ENCODE assay signal across 25 cellular contexts in genomic region chr13:25429466-25429865, GRCh38. TPM values are rescaled to one million over a fixed set of nuclear protein-coding genes. Genes with fewer than 3 reads are reported as not detected.
A peak's percentile ranks its signal among the peaks of the same experiment; 100 is the strongest.
DNase-seq lines count a peak whose midpoint lies in the region; ATAC-seq and TF ChIP-seq lines count a peak whose summit lies in the region.
"Had no signal": no experiment of that assay in that cellular context is flagged by ENCODE, and none has a peak within 500 bp of the region (broad histone marks: within the 10 kb centered on the region; RNA-seq: fewer than 3 reads in every experiment).

No MANE protein-coding gene starts in this region.

- no peaks in the 10 kb centered on the region for H3K27me3 ChIP-seq in kidney epithelial cell (ENCODE audit: control insufficient read depth, insufficient read depth, low read length)
- H3K27me3 ChIP-seq: BLaER1 treated with 17β-estradiol and CSF1 and Interleukin-3, amounts not matched to agents 10 nM and 100 nM; SJSA1 had no signal

- no peak overlapping the region for H3K27ac Mint-ChIP-seq in Calu3 (ENCODE audit: unreplicated experiment)
- no peak overlapping the region for H3K27ac Mint-ChIP-seq in activated CD4-positive, alpha-beta memory T cell treated with anti-CD3 and anti-CD28 coated beads for 36 hours
- H3K27ac Mint-ChIP-seq: CD4-positive, alpha-beta T cell had no signal

- H3K4me1 Mint-ChIP-seq in Calu3 (ENCODE audit: low read depth, unreplicated experiment), result peaks cover 22% of the 10 kb centered on the region
- no peaks in the 10 kb centered on the region for H3K4me1 Mint-ChIP-seq in activated CD4-positive, alpha-beta memory T cell treated with anti-CD3 and anti-CD28 coated beads for 36 hours (ENCODE audit: low read depth)

- H3K27me3 Mint-ChIP-seq in Calu3 (ENCODE audit: unreplicated experiment), result no peaks in the 10 kb centered on the region
- H3K27me3 Mint-ChIP-seq in activated CD4-positive, alpha-beta memory T cell treated with anti-CD3 and anti-CD28 coated beads for 36 hours, result peaks cover under 1% of the 10 kb centered on the region

- no peaks in the 10 kb centered on the region for H3K36me3 ChIP-seq in kidney epithelial cell (ENCODE audit: control insufficient read depth, insufficient read depth, low read length)
- H3K36me3 ChIP-seq: BLaER1 treated with 17β-estradiol and CSF1 and Interleukin-3, amounts not matched to agents 10 nM and 100 nM; SJSA1 had no signal

- intact Hi-C loops in Calu3 (cut with micrococcal nuclease; ENCODE audit: unreplicated experiment), result no loop called here
- intact Hi-C loops in activated CD4-positive, alpha-beta memory T cell treated with anti-CD3 and anti-CD28 coated beads for 36 hours (cut with micrococcal nuclease), result no loop called here

- CTCF ChIA-PET in Calu3 (lab: Charles Lee), result no interaction called here
- CTCF ChIA-PET in activated CD4-positive, alpha-beta memory T cell treated with anti-CD3 and anti-CD28 coated beads for 36 hours (lab: Charles Lee), result no interaction called here

- DNase-seq in Calu3, result peak; percentile 26
- peak; percentile 15 for DNase-seq in SW480 (ENCODE audit: low spot score)
- peak; percentile 77 for DNase-seq in kidney epithelial cell (ENCODE audit: low read depth)
- peak; percentile 93 for DNase-seq in renal cortical epithelial cell (ENCODE audit: low read depth)
- no peak for DNase-seq in NCI-H82 treated with DMSO at 0.1 percent for 48 hours (lab: John Stamatoyannopoulos, UW; ENCODE audit: unreplicated experiment)
- DNase-seq in activated CD4-positive, alpha-beta memory T cell treated with anti-CD3 and anti-CD28 coated beads for 36 hours, result no peak
- DNase-seq: AML-193; CD4-positive, alpha-beta T cell; DMS79 treated with DMSO at 0.1 percent for 48 hours; GM23248; H7; KBM-7; MV-4-11; NCI-H1105; NCI-H146; NCI-H2029; NCI-H446; NCI-H524 treated with DMSO at 0.1 percent for 48 hours; NCI-H774; NK-92 treated with Interleukin-12 subunit alpha and Interleukin-12 subunit beta, amount 100 ng/mL, for 24 hours; PC-3; Right ventricle myocardium superior had no signal

- POLR2A ChIA-PET in activated CD4-positive, alpha-beta memory T cell treated with anti-CD3 and anti-CD28 coated beads for 36 hours (lab: Charles Lee), result no interaction called here

- no TSS peak for BruUV-seq in Calu3 (replicated peaks; lab: Mats Ljungman, UMichigan)

- H3K4me3 ChIP-seq in kidney epithelial cell (ENCODE audit: low read depth, low read length), result no peak overlapping the region
- H3K4me3 ChIP-seq: BLaER1 treated with 17β-estradiol and CSF1 and Interleukin-3, amounts not matched to agents 10 nM and 100 nM; GM23248; SJSA1 had no signal

- no peaks in the 10 kb centered on the region for H3K9me3 Mint-ChIP-seq in Calu3 (ENCODE audit: low read depth, unreplicated experiment)
- no peaks in the 10 kb centered on the region for H3K9me3 Mint-ChIP-seq in activated CD4-positive, alpha-beta memory T cell treated with anti-CD3 and anti-CD28 coated beads for 36 hours
- H3K9me3 Mint-ChIP-seq: CD4-positive, alpha-beta T cell had no signal

- ATAC-seq in GM18858 (IDR thresholded peaks at IDR 0.05; ENCODE audit: unreplicated experiment), result no peak
- ATAC-seq: PC-3 had no signal

- no peak overlapping the region for H3K4me3 Mint-ChIP-seq in Calu3 (ENCODE audit: low read depth, unreplicated experiment)
- H3K4me3 Mint-ChIP-seq in activated CD4-positive, alpha-beta memory T cell treated with anti-CD3 and anti-CD28 coated beads for 36 hours, result no peak overlapping the region
- H3K4me3 Mint-ChIP-seq: CD4-positive, alpha-beta T cell had no signal

- peaks cover 4% of the 10 kb centered on the region for H3K36me3 Mint-ChIP-seq in Calu3 (ENCODE audit: insufficient read depth, unreplicated experiment)
- H3K36me3 Mint-ChIP-seq in activated CD4-positive, alpha-beta memory T cell treated with anti-CD3 and anti-CD28 coated beads for 36 hours, result no peaks in the 10 kb centered on the region

- TF ChIP-seq CTCF in Calu3 (IDR thresholded peaks at IDR 0.05; ENCODE audit: unreplicated experiment), result no peak
- no peak for TF ChIP-seq CTCF in kidney epithelial cell (IDR thresholded peaks at IDR 0.05; ENCODE audit: insufficient read depth, low read length, poor library complexity, severe bottlenecking)

RNA-seq across cellular contexts. Expression of gene ATP8A2, which starts 57.7 kb away (rescaled TPM):
- 0.05 and 0.07 TPM in 2 replicates for total RNA-seq in Calu3 (2022)
- total RNA-seq in kidney epithelial cell, result 3.8 and 4.0 TPM in 2 replicates
- total RNA-seq in renal cortical epithelial cell, result 2.7 and 12.3 TPM in 2 replicates
- under 1 TPM; 0.22 to 0.29 TPM for total RNA-seq in activated CD4-positive, alpha-beta memory T cell treated with anti-CD3 and anti-CD28 coated beads for 36 hours

Comparison
In these comparisons a context has a peak if more than half of its experiments do, and no peak if none do; other contexts are left out.
1. DNase-seq: peak in Calu3 (single experiment), SW480 (single experiment), kidney epithelial cell (single experiment) and renal cortical epithelial cell (single experiment); none in NCI-H82 treated with DMSO at 0.1 percent for 48 hours (single experiment) and activated CD4-positive, alpha-beta memory T cell treated with anti-CD3 and anti-CD28 coated beads for 36 hours (single experiment).